8 cellular contexts compared by ENCODE assay signal in genomic region chr7:29194206-29194593, GRCh38. TPM values are rescaled to one million over a fixed set of nuclear protein-coding genes. Genes with fewer than 3 reads are reported as not detected.
A peak's percentile ranks its signal among the peaks of the same experiment; 100 is the strongest.
DNase-seq lines count a peak whose midpoint lies in the region; ATAC-seq and TF ChIP-seq lines count a peak whose summit lies in the region.

No MANE protein-coding gene starts in this region.

- H3K27ac ChIP-seq in CD8-positive, alpha-beta memory T cell (ENCODE audit: low read depth, low read length): peak overlapping the region; percentile 54
- H3K27ac ChIP-seq in KOPT-K1 (ENCODE audit: low read depth, low read length, poor library complexity, severe bottlenecking): peak overlapping the region; percentile 90
- peak overlapping the region in 1 of 3 donors; percentile 29 for H3K27ac ChIP-seq in thyroid gland

- TF ChIP-seq CTCF in cardiac fibroblast (IDR thresholded peaks at IDR 0.05; ENCODE audit: low read depth, low read length) (no peak), lower leg skin (IDR thresholded peaks at IDR 0.05) (no peak), thyroid gland (IDR thresholded peaks at IDR 0.05) (no peak)

- DNase-seq in CD8-positive, alpha-beta memory T cell: peak in 2 of 5 donors; percentile 8 to 57
- DNase-seq in cardiac fibroblast (ENCODE audit: low read depth in 2 of 2) (peak in 1 of 2 donors; percentile 7), lower leg skin (ENCODE audit: low spot score in 2 of 2) (peak in 1 of 2 donors; percentile 85), thyroid gland (peak; percentile 16 to 29)
- DNase-seq in stimulated activated CD4-positive, alpha-beta T cell treated with anti-CD3 and anti-CD28 coated beads, Interleukin-4, amount 100 ng/mL, for 24 hours: no peak

- intact Hi-C loops in lower leg skin (cut with DNase I; ENCODE audit: low total_unique reads): loop anchor here (5.0 kb wide), 1 partner anchor 213 kb away; no protein-coding TSS in a partner anchor
- intact Hi-C loops in thyroid gland (cut with DNase I): no loop called here

- H3K4me3 Mint-ChIP-seq in CD8-positive, alpha-beta memory T cell: peak overlapping the region; percentile 86 to 99 (median 94)

- peak overlapping the region; percentile 67 for H3K4me3 ChIP-seq in CD8-positive, alpha-beta memory T cell (ENCODE audit: low read length)
- H3K4me3 ChIP-seq in cardiac fibroblast (replicated peaks in 1 of 2; ENCODE audit: low read depth in 2 of 2, low read length in 2 of 2): peak overlapping the region; percentile 54 to 67
- peak overlapping the region; percentile 52 for H3K4me3 ChIP-seq in lower leg skin (ENCODE audit: low read depth, poor library complexity, severe bottlenecking)
- peak overlapping the region; percentile 56 to 86 (median 66) for H3K4me3 ChIP-seq in thyroid gland (replicated peaks in 1 of 3)

- no peak for ATAC-seq in HG03108 (IDR thresholded peaks at IDR 0.05; ENCODE audit: unreplicated experiment)
- no peak for ATAC-seq in GM18520 (IDR thresholded peaks at IDR 0.05; ENCODE audit: unreplicated experiment)

- peaks cover 38 to 63% (median 41%) of the 10 kb centered on the region in 3 donors for H3K4me1 Mint-ChIP-seq in CD8-positive, alpha-beta memory T cell

- H3K4me1 ChIP-seq in CD8-positive, alpha-beta memory T cell (ENCODE audit: insufficient read depth, low read length): peaks cover 17% of the 10 kb centered on the region
- peaks cover 11 to 15% of the 10 kb centered on the region in 2 donors for H3K4me1 ChIP-seq in thyroid gland

- peaks cover 0 to 8% (median 0%) of the 10 kb centered on the region in 3 donors for H3K36me3 Mint-ChIP-seq in CD8-positive, alpha-beta memory T cell

- TF ChIP-seq POLR2A in lower leg skin (IDR thresholded peaks at IDR 0.05): no peak
- TF ChIP-seq POLR2A in thyroid gland (IDR thresholded peaks at IDR 0.05): no peak

- no peaks in the 10 kb centered on the region for H3K36me3 ChIP-seq in CD8-positive, alpha-beta memory T cell (ENCODE audit: insufficient read depth, low read length)
- H3K36me3 ChIP-seq in KOPT-K1 (ENCODE audit: insufficient read depth, low read length) (no peaks in the 10 kb centered on the region), thyroid gland (no peaks in the 10 kb centered on the region)

- POLR2A ChIA-PET in CD8-positive, alpha-beta memory T cell (lab: Charles Lee): no interaction called here

- CTCF ChIA-PET in CD8-positive, alpha-beta memory T cell (lab: Charles Lee): interaction anchor here (2.4 kb wide), 1 partner anchor 215 kb away, joined by 13 read pairs; no protein-coding TSS in a partner anchor

- peak overlapping the region in 5 of 8 donors; percentile 44 to 81 (median 50) for H3K27ac Mint-ChIP-seq in CD8-positive, alpha-beta memory T cell

- no peaks in the 10 kb centered on the region for H3K9me3 ChIP-seq in CD8-positive, alpha-beta memory T cell (ENCODE audit: low read length)
- no peaks in the 10 kb centered on the region for H3K9me3 ChIP-seq in KOPT-K1 (ENCODE audit: insufficient read depth, low read length, poor library complexity, severe bottlenecking)
- H3K9me3 ChIP-seq in thyroid gland: no peaks in the 10 kb centered on the region

- WGBS in lower leg skin, 2 donors: 1 to 3% methylated on average over 18 to 20 of the region's 40 CpGs
- no CpG with 5 or more reads among the region's 40 CpGs for WGBS in thyroid gland, 2 donors

- H3K9me3 Mint-ChIP-seq in CD8-positive, alpha-beta memory T cell: peaks cover 0 to 2% (median 0%) of the 10 kb centered on the region in 5 donors

- no peaks in the 10 kb centered on the region for H3K27me3 ChIP-seq in CD8-positive, alpha-beta memory T cell (ENCODE audit: insufficient read depth, low read length, poor library complexity, severe bottlenecking)
- no peaks in the 10 kb centered on the region for H3K27me3 ChIP-seq in thyroid gland

- peaks cover 0 to 6% of the 10 kb centered on the region in 2 donors for H3K27me3 Mint-ChIP-seq in CD8-positive, alpha-beta memory T cell

RNA-seq across cellular contexts. Expression of gene CHN2, which starts 0.4 kb away (rescaled TPM):
- total RNA-seq in CD8-positive, alpha-beta memory T cell: 1 to 10 TPM; 4.1 to 5.3 TPM
- 30.4 TPM for polyA plus RNA-seq in CD8-positive, alpha-beta memory T cell
- total RNA-seq in lower leg skin (1 to 10 TPM; 1.0 to 3.8 (median 2.0) TPM), thyroid gland (10 to 100 TPM; 11.7 to 54.3 (median 41.4) TPM)

RNA-seq across cellular contexts. Expression of gene CPVL, which starts 47.9 kb away (rescaled TPM):
- 1 to 10 TPM; 1.0 to 1.3 TPM for total RNA-seq in CD8-positive, alpha-beta memory T cell
- not detected for polyA plus RNA-seq in CD8-positive, alpha-beta memory T cell
- total RNA-seq in lower leg skin: 10 to 100 TPM in 3 of 4 donors, 1 to 10 TPM in 1; 8.8 to 17.5 (median 12.6) TPM
- total RNA-seq in thyroid gland: 100 to 1,000 TPM in 2 of 4 donors, 10 to 100 TPM in 2; 79.8 to 182 (median 111) TPM

Comparison
In these comparisons a context has a peak if more than half of its experiments do, and no peak if none do; other contexts are left out.
1. RNA of gene CPVL, which starts 47.9 kb away (total RNA-seq): 79.8 to 182 TPM in thyroid gland; 8.8 to 17.5 TPM in lower leg skin and 1.0 to 1.3 TPM in CD8-positive, alpha-beta memory T cell; every median in the first group is over 4 times any median in the second.
2. Peak in every context shown above with its lines, with median percentiles within 50 percentile points of each other: H3K4me3 ChIP-seq.